8 cellular contexts compared by ENCODE assay signal in genomic region chr19:6424939-6425731, GRCh38. TPM values are rescaled to one million over a fixed set of nuclear protein-coding genes. Genes with fewer than 3 reads are reported as not detected.
A peak's percentile ranks its signal among the peaks of the same experiment; 100 is the strongest.
DNase-seq lines count a peak whose midpoint lies in the region; ATAC-seq and TF ChIP-seq lines count a peak whose summit lies in the region.

No MANE protein-coding gene starts in this region.

- H3K27ac ChIP-seq in suprapubic skin = peak overlapping the region; percentile 81

- no peak for TF ChIP-seq POLR2A in suprapubic skin (IDR thresholded peaks at IDR 0.05)

- CTCF ChIA-PET in GM10248 (lab: Yijun Ruan, JAX) = interaction anchor here (0.8 to 2.6 kb wide), 5 partner anchors 11 to 439 kb away, joined by 3 to 6 read pairs (median 3); partner anchors contain the start of gene ALKBH7

- DNase-seq in GM10248 (ENCODE audit: extremely low spot score) (peak; percentile 99), NCI-H1048 (lab: John Stamatoyannopoulos, UW) (peak; percentile 100), SK-N-DZ (ENCODE audit: low spot score) (peak; percentile 100), germinal center (ENCODE audit: low spot score) (peak; percentile 99), occipital lobe (lab: John Stamatoyannopoulos, UW) (peak; percentile 99), suprapubic skin (ENCODE audit: low spot score in 2 of 2) (peak; percentile 100)
- peak; percentile 99 for DNase-seq in activated naive CD4-positive, alpha-beta T cell treated with anti-CD3 and anti-CD28 coated beads, Interleukin-2, amount 50 U/mL, for 16 hours

- peaks cover 20% of the 10 kb centered on the region for H3K36me3 ChIP-seq in suprapubic skin

- peak overlapping the region; percentile 91 for H3K4me3 ChIP-seq in suprapubic skin

- ATAC-seq in HG02588 (IDR thresholded peaks at IDR 0.05; ENCODE audit: unreplicated experiment) = peak; percentile 82

- no peak for TF ChIP-seq EP300 in suprapubic skin (IDR thresholded peaks at IDR 0.05)

- POLR2A ChIA-PET in GM10248 (lab: Yijun Ruan, JAX) = interaction anchor here (0.6 to 1.1 kb wide), 6 partner anchors 43 to 163 kb away, joined by 3 to 5 read pairs (median 4); partner anchors contain the start of genes ALKBH7 and DENND1C

- TF ChIP-seq CTCF in GM10248 (IDR thresholded peaks at IDR 0.05; ENCODE audit: control extremely low read depth, extremely low read depth, low read depth, missing control alignments) (peak; percentile 2), suprapubic skin (IDR thresholded peaks at IDR 0.05) (no peak)

- no peaks in the 10 kb centered on the region for H3K27me3 ChIP-seq in suprapubic skin

- WGBS in suprapubic skin = 1% methylated on average over 31 of the region's 43 CpGs

- peaks cover 32% of the 10 kb centered on the region for H3K4me1 ChIP-seq in suprapubic skin

- H3K9me3 ChIP-seq in suprapubic skin = no peaks in the 10 kb centered on the region

RNA-seq across cellular contexts. Expression of gene KHSRP, which starts 0.5 kb away (rescaled TPM):
- 147 and 149 TPM in 2 replicates for polyA plus RNA-seq in SK-N-DZ (2014; cell fraction: cytosol; rRNA removed)
- 123 and 179 TPM in 2 replicates for polyA plus RNA-seq in SK-N-DZ (2014; cell fraction: nucleus; rRNA removed)
- total RNA-seq in occipital lobe (73.6 TPM), suprapubic skin (100 to 1,000 TPM; 127 to 160 (median 139) TPM)

RNA-seq across cellular contexts. Expression of gene SLC25A41, which starts 8.4 kb away (rescaled TPM):
- 0.54 and 1.9 TPM in 2 replicates for polyA plus RNA-seq in SK-N-DZ (2014; cell fraction: cytosol; rRNA removed)
- polyA plus RNA-seq in SK-N-DZ (2014; cell fraction: nucleus; rRNA removed) = 0.85 TPM in 1 of 2 replicates, not detected in the other
- 1.6 TPM for total RNA-seq in occipital lobe
- total RNA-seq in suprapubic skin = not detected

RNA-seq across cellular contexts. Expression of gene GTF2F1, which starts 32.2 kb away (rescaled TPM):
- 37.3 and 50.5 TPM in 2 replicates for polyA plus RNA-seq in SK-N-DZ (2014; cell fraction: cytosol; rRNA removed)
- 22.3 and 36.5 TPM in 2 replicates for polyA plus RNA-seq in SK-N-DZ (2014; cell fraction: nucleus; rRNA removed)
- total RNA-seq in occipital lobe = 36.0 TPM
- total RNA-seq in suprapubic skin = 10 to 100 TPM; 31.4 to 46.7 (median 39.4) TPM

RNA-seq across cellular contexts. Expression of gene SLC25A23, which starts 34.5 kb away (rescaled TPM):
- polyA plus RNA-seq in SK-N-DZ (2014; cell fraction: cytosol; rRNA removed) = 52.5 and 72.5 TPM in 2 replicates
- 27.0 and 37.3 TPM in 2 replicates for polyA plus RNA-seq in SK-N-DZ (2014; cell fraction: nucleus; rRNA removed)
- total RNA-seq in occipital lobe (42.6 TPM), suprapubic skin (10 to 100 TPM; 39.5 to 76.3 (median 61.6) TPM)

RNA-seq across cellular contexts. Expression of gene CRB3, which starts 38.9 kb away (rescaled TPM):
- not detected in 2 replicates for polyA plus RNA-seq in SK-N-DZ (2014; cell fraction: cytosol; rRNA removed)
- not detected in 2 replicates for polyA plus RNA-seq in SK-N-DZ (2014; cell fraction: nucleus; rRNA removed)
- not detected for total RNA-seq in occipital lobe
- 100 to 1,000 TPM in 1 of 4 donors, 10 to 100 TPM in 3; 67.3 to 113 (median 76.1) TPM for total RNA-seq in suprapubic skin

Comparison
In these comparisons a context has a peak if more than half of its experiments do, and no peak if none do; other contexts are left out.
1. Peak in every context shown above with its lines: DNase-seq, ATAC-seq, H3K4me3 ChIP-seq and H3K27ac ChIP-seq.